ENCODE assay signal across 1 cellular context in the genomic region with DNA sequence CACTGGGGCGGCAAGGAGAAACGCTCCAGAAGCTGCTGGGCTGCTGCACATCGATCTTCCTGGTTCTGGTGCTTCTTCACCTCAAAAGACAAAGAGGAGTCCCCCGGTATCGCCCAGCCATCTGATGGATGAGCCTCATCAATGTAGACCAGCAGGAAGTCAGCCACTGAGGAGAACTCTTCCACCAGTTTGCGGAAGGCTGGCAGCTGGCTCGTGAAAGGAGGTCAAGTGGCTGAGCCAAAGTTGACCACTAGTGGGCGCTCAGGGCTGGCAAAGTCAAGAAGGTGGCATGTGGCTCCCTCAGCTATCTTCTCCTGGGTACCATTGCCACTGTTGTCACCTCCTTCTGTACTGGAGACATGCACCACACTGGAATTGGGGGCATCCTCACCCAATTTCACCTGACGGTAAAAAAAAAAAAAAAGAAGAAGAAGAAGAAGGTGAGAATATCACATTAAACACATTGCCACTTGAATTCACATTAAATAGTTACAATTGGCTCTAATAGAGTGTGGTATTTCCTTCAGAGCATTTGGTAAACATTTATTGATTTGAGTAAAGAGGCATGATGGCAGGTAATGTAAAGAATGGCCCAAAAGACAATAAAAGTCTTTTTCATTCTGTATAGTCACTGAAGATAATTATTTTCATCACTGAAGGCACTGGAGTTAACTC.
TF ChIP-seq lines count a peak whose summit lies in the region.

No MANE protein-coding gene starts in this region.

TF ChIP-seq in K562, 482 proteins besides CTCF, POLR2A, EP300 and RAD21 (continued from another document):
- TF ChIP-seq, protein P1, sequence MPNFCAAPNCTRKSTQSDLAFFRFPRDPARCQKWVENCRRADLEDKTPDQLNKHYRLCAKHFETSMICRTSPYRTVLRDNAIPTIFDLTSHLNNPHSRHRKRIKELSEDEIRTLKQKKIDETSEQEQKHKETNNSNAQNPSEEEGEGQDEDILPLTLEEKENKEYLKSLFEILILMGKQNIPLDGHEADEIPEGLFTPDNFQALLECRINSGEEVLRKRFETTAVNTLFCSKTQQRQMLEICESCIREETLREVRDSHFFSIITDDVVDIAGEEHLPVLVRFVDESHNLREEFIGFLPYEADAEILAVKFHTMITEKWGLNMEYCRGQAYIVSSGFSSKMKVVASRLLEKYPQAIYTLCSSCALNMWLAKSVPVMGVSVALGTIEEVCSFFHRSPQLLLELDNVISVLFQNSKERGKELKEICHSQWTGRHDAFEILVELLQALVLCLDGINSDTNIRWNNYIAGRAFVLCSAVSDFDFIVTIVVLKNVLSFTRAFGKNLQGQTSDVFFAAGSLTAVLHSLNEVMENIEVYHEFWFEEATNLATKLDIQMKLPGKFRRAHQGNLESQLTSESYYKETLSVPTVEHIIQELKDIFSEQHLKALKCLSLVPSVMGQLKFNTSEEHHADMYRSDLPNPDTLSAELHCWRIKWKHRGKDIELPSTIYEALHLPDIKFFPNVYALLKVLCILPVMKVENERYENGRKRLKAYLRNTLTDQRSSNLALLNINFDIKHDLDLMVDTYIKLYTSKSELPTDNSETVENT (CRISPR knock-in tag; IDR thresholded peaks at IDR 0.05): no peak
- TF ChIP-seq, protein P2, sequence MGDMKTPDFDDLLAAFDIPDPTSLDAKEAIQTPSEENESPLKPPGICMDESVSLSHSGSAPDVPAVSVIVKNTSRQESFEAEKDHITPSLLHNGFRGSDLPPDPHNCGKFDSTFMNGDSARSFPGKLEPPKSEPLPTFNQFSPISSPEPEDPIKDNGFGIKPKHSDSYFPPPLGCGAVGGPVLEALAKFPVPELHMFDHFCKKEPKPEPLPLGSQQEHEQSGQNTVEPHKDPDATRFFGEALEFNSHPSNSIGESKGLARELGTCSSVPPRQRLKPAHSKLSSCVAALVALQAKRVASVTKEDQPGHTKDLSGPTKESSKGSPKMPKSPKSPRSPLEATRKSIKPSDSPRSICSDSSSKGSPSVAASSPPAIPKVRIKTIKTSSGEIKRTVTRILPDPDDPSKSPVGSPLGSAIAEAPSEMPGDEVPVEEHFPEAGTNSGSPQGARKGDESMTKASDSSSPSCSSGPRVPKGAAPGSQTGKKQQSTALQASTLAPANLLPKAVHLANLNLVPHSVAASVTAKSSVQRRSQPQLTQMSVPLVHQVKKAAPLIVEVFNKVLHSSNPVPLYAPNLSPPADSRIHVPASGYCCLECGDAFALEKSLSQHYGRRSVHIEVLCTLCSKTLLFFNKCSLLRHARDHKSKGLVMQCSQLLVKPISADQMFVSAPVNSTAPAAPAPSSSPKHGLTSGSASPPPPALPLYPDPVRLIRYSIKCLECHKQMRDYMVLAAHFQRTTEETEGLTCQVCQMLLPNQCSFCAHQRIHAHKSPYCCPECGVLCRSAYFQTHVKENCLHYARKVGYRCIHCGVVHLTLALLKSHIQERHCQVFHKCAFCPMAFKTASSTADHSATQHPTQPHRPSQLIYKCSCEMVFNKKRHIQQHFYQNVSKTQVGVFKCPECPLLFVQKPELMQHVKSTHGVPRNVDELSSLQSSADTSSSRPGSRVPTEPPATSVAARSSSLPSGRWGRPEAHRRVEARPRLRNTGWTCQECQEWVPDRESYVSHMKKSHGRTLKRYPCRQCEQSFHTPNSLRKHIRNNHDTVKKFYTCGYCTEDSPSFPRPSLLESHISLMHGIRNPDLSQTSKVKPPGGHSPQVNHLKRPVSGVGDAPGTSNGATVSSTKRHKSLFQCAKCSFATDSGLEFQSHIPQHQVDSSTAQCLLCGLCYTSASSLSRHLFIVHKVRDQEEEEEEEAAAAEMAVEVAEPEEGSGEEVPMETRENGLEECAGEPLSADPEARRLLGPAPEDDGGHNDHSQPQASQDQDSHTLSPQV (IDR thresholded peaks at IDR 0.05): no peak
- TF ChIP-seq TGIF2 (CRISPR knock-in tag; IDR thresholded peaks at IDR 0.05) (no peak), ZNF668 (CRISPR knock-in tag; IDR thresholded peaks at IDR 0.05) (no peak), SIX5 (IDR thresholded peaks at IDR 0.05; ENCODE audit: borderline replicate concordance in 1 of 2, insufficient read depth in 1 of 2, low read depth in 1 of 2, low read length in 2 of 2) (no peak), ZNF780A (CRISPR knock-in tag; IDR thresholded peaks at IDR 0.05) (no peak), CEBPB (tag; IDR thresholded peaks at IDR 0.05) (no peak), NCOA2 (IDR thresholded peaks at IDR 0.05; ENCODE audit: partially characterized antibody in 2 of 2) (no peak)
- TF ChIP-seq, protein P3, sequence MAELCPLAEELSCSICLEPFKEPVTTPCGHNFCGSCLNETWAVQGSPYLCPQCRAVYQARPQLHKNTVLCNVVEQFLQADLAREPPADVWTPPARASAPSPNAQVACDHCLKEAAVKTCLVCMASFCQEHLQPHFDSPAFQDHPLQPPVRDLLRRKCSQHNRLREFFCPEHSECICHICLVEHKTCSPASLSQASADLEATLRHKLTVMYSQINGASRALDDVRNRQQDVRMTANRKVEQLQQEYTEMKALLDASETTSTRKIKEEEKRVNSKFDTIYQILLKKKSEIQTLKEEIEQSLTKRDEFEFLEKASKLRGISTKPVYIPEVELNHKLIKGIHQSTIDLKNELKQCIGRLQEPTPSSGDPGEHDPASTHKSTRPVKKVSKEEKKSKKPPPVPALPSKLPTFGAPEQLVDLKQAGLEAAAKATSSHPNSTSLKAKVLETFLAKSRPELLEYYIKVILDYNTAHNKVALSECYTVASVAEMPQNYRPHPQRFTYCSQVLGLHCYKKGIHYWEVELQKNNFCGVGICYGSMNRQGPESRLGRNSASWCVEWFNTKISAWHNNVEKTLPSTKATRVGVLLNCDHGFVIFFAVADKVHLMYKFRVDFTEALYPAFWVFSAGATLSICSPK (IDR thresholded peaks at IDR 0.05; ENCODE audit: borderline replicate concordance): no peak
